In genomic region chr16:3458278-3458851, GRCh38 we compare ENCODE assay signal across 8 cellular contexts. TPM values are rescaled to one million over a fixed set of nuclear protein-coding genes. Genes with fewer than 3 reads are reported as not detected.
DNase-seq lines count a peak whose midpoint lies in the region; ATAC-seq, FAIRE-seq and TF ChIP-seq lines count a peak whose summit lies in the region.

No MANE protein-coding gene starts in this region.

- no peak for TF ChIP-seq CTCF in right atrium auricular region (IDR thresholded peaks at IDR 0.05)

- peak overlapping the region; percentile 65 for H3K27ac Mint-ChIP-seq in activated T-helper 17 cell treated with anti-CD3 and anti-CD28 coated beads, Interleukin-2, amount 50 U/mL, for 72 hours

- H3K9me3 ChIP-seq in right atrium auricular region = no peaks in the 10 kb centered on the region

- ATAC-seq in HG03439 (IDR thresholded peaks at IDR 0.05; ENCODE audit: unreplicated experiment) (peak; percentile 22), GM18498 (IDR thresholded peaks at IDR 0.05; ENCODE audit: unreplicated experiment) (no peak)
- ATAC-seq in activated T-helper 17 cell treated with anti-CD3 and anti-CD28 coated beads, Interleukin-2, amount 50 U/mL, for 72 hours (replicated peaks) = peak; percentile 4

- H3K27me3 ChIP-seq in ACC112 (ENCODE audit: insufficient read depth, low read length) = no peaks in the 10 kb centered on the region
- no peaks in the 10 kb centered on the region for H3K27me3 ChIP-seq in right atrium auricular region

- peaks cover 57% of the 10 kb centered on the region for H3K79me2 ChIP-seq in ACC112 (ENCODE audit: control insufficient read depth, insufficient read depth, low read length, unreplicated experiment)

- H3K36me3 Mint-ChIP-seq in activated T-helper 17 cell treated with anti-CD3 and anti-CD28 coated beads, Interleukin-2, amount 50 U/mL, for 72 hours (ENCODE audit: low read depth) = no peaks in the 10 kb centered on the region

- peak overlapping the region; percentile 78 for H3K4me3 Mint-ChIP-seq in activated T-helper 17 cell treated with anti-CD3 and anti-CD28 coated beads, Interleukin-2, amount 50 U/mL, for 72 hours

- H3K4me3 ChIP-seq in ACC112 (ENCODE audit: low read depth, low read length) (peak overlapping the region; percentile 91), right atrium auricular region (peak overlapping the region; percentile 84 to 90)

- peak overlapping the region; percentile 58 for H2AFZ ChIP-seq in ACC112 (ENCODE audit: low read length, unreplicated experiment)

- H3K4me1 ChIP-seq in ACC112 (ENCODE audit: control insufficient read depth, insufficient read depth, low read length, unreplicated experiment) (peaks cover 13% of the 10 kb centered on the region), right atrium auricular region (peaks cover 0 to 73% of the 10 kb centered on the region in 2 donors)

- H3K9me3 Mint-ChIP-seq in activated T-helper 17 cell treated with anti-CD3 and anti-CD28 coated beads, Interleukin-2, amount 50 U/mL, for 72 hours = no peaks in the 10 kb centered on the region

- H3K27ac ChIP-seq in ACC112 (ENCODE audit: low read depth, low read length) = peak overlapping the region; percentile 77
- H3K27ac ChIP-seq in right atrium auricular region = peak overlapping the region; percentile 97 to 99

- peaks cover 29% of the 10 kb centered on the region for H3K4me1 Mint-ChIP-seq in activated T-helper 17 cell treated with anti-CD3 and anti-CD28 coated beads, Interleukin-2, amount 50 U/mL, for 72 hours

- no peak for TF ChIP-seq POLR2A in GM12892 (IDR thresholded peaks at IDR 0.05; ENCODE audit: low read depth, low read length)

- FAIRE-seq in GM12892 (lab: Jason Lieb, UNC) = peak; percentile 85

- DNase-seq in GM12892 (ENCODE audit: insufficient read length) (no peak), right atrium auricular region (ENCODE audit: low spot score) (no peak), renal cortical epithelial cell (ENCODE audit: low read depth) (peak; percentile 36), DMS114 treated with DMSO at 0.1 percent for 48 hours (lab: John Stamatoyannopoulos, UW; ENCODE audit: unreplicated experiment) (no peak)

- H3K36me3 ChIP-seq in ACC112 (ENCODE audit: insufficient read depth, low read length) (0 out of 2 replicates have a peak, but pooled peaks cover 4% of the 10 kb centered on the region), right atrium auricular region (no peaks in the 10 kb centered on the region)

- no peaks in the 10 kb centered on the region for H3K27me3 Mint-ChIP-seq in activated T-helper 17 cell treated with anti-CD3 and anti-CD28 coated beads, Interleukin-2, amount 50 U/mL, for 72 hours

RNA-seq across cellular contexts. Expression of gene NAA60, which starts 14.9 kb away (rescaled TPM):
- polyA plus RNA-seq in GM12892 (2012; ENCODE audit: missing spikeins) = 16.8 TPM
- total RNA-seq in activated T-helper 17 cell treated with anti-CD3 and anti-CD28 coated beads, Interleukin-2, amount 50 U/mL, for 72 hours = 10 to 100 TPM; 36.8 to 38.7 TPM
- total RNA-seq in right atrium auricular region = 10 to 100 TPM; 28.1 to 29.1 TPM
- 6.4 and 34.9 TPM in 2 replicates for total RNA-seq in renal cortical epithelial cell

RNA-seq across cellular contexts. Expression of gene ZNF597, which starts 15.1 kb away (rescaled TPM):
- 2.0 TPM for polyA plus RNA-seq in GM12892 (2012; ENCODE audit: missing spikeins)
- total RNA-seq in activated T-helper 17 cell treated with anti-CD3 and anti-CD28 coated beads, Interleukin-2, amount 50 U/mL, for 72 hours = 1 to 10 TPM; 2.0 to 3.0 TPM
- total RNA-seq in right atrium auricular region = 1 to 10 TPM; 1.3 to 2.2 TPM
- 3.0 and 3.3 TPM in 2 replicates for total RNA-seq in renal cortical epithelial cell

RNA-seq across cellular contexts. Expression of gene C16orf90, which starts 36.9 kb away (rescaled TPM):
- polyA plus RNA-seq in GM12892 (2012; ENCODE audit: missing spikeins) = not detected
- total RNA-seq in activated T-helper 17 cell treated with anti-CD3 and anti-CD28 coated beads, Interleukin-2, amount 50 U/mL, for 72 hours = not detected
- total RNA-seq in right atrium auricular region = not detected
- total RNA-seq in renal cortical epithelial cell = not detected in 2 replicates

RNA-seq across cellular contexts. Expression of gene CLUAP1, which starts 42.4 kb away (rescaled TPM):
- polyA plus RNA-seq in GM12892 (2012; ENCODE audit: missing spikeins) = 7.2 TPM
- 10 to 100 TPM; 14.9 to 15.7 TPM for total RNA-seq in activated T-helper 17 cell treated with anti-CD3 and anti-CD28 coated beads, Interleukin-2, amount 50 U/mL, for 72 hours
- 10 to 100 TPM in 1 of 2 donors, 1 to 10 TPM in 1; 8.8 to 10.9 TPM for total RNA-seq in right atrium auricular region
- 10.1 and 49.9 TPM in 2 replicates for total RNA-seq in renal cortical epithelial cell

RNA-seq across cellular contexts. Expression of gene ZNF174, which starts 57.4 kb away (rescaled TPM):
- 7.5 TPM for polyA plus RNA-seq in GM12892 (2012; ENCODE audit: missing spikeins)
- total RNA-seq in activated T-helper 17 cell treated with anti-CD3 and anti-CD28 coated beads, Interleukin-2, amount 50 U/mL, for 72 hours = 1 to 10 TPM; 5.8 to 8.4 TPM
- total RNA-seq in right atrium auricular region = 10 to 100 TPM; 10.2 to 16.5 TPM
- 2.8 and 7.0 TPM in 2 replicates for total RNA-seq in renal cortical epithelial cell
